Comparison of ENCODE assay signal across 11 cellular contexts in genomic region chr6:157510329-157511188, GRCh38.
A peak's percentile ranks its signal among the peaks of the same experiment; 100 is the strongest.
DNase-seq lines count a peak whose midpoint lies in the region; ATAC-seq and TF ChIP-seq lines count a peak whose summit lies in the region.
"Had no signal": no experiment of that assay in that cellular context is flagged by ENCODE, and none has a peak within 500 bp of the region (broad histone marks: within the 10 kb centered on the region; RNA-seq: fewer than 3 reads in every experiment).

No MANE protein-coding gene starts in this region.

- peaks cover 14% of the 10 kb centered on the region for H3K4me1 Mint-ChIP-seq in activated T-helper 2 cell treated with anti-CD3 and anti-CD28 coated beads, Interferon-gamma antibody, Interleukin-2, Interleukin-4, amounts not matched to agents 10 μg/mL and 5 μg/mL and 100 μg/mL, durations not matched to agents 14 hours and 24 hours and 36 hours (ENCODE audit: low read depth)
- H3K4me1 Mint-ChIP-seq in natural killer cell, result peaks cover 25 to 27% of the 10 kb centered on the region in 2 donors

- no peak for TF ChIP-seq CTCF in natural killer cell (IDR thresholded peaks at IDR 0.05)
- no peak for TF ChIP-seq CTCF in right atrium auricular region (IDR thresholded peaks at IDR 0.05)

- H3K36me3 Mint-ChIP-seq in activated T-helper 2 cell treated with anti-CD3 and anti-CD28 coated beads, Interferon-gamma antibody, Interleukin-2, Interleukin-4, amounts not matched to agents 10 μg/mL and 5 μg/mL and 100 μg/mL, durations not matched to agents 14 hours and 24 hours and 36 hours (ENCODE audit: low read depth), result peaks cover 31% of the 10 kb centered on the region
- peaks cover 13% of the 10 kb centered on the region for H3K36me3 Mint-ChIP-seq in natural killer cell

- H3K9me3 Mint-ChIP-seq in activated T-helper 2 cell treated with anti-CD3 and anti-CD28 coated beads, Interferon-gamma antibody, Interleukin-2, Interleukin-4, amounts not matched to agents 10 μg/mL and 5 μg/mL and 100 μg/mL, durations not matched to agents 14 hours and 24 hours and 36 hours, result peaks cover 30% of the 10 kb centered on the region
- H3K9me3 Mint-ChIP-seq in natural killer cell, result peaks cover 0 to 4% of the 10 kb centered on the region in 2 donors

- peak overlapping the region; percentile 52 for H3K4me3 Mint-ChIP-seq in activated T-helper 2 cell treated with anti-CD3 and anti-CD28 coated beads, Interferon-gamma antibody, Interleukin-2, Interleukin-4, amounts not matched to agents 10 μg/mL and 5 μg/mL and 100 μg/mL, durations not matched to agents 14 hours and 24 hours and 36 hours (ENCODE audit: low read depth)
- peak overlapping the region; percentile 92 for H3K4me3 Mint-ChIP-seq in natural killer cell

- peak overlapping the region; percentile 53 for H3K27ac Mint-ChIP-seq in activated T-helper 2 cell treated with anti-CD3 and anti-CD28 coated beads, Interferon-gamma antibody, Interleukin-2, Interleukin-4, amounts not matched to agents 10 μg/mL and 5 μg/mL and 100 μg/mL, durations not matched to agents 14 hours and 24 hours and 36 hours
- peak overlapping the region; percentile 78 to 80 for H3K27ac Mint-ChIP-seq in natural killer cell

- no peak overlapping the region for H3K4me3 ChIP-seq in right atrium auricular region

- intact Hi-C loops in activated T-helper 2 cell treated with anti-CD3 and anti-CD28 coated beads, Interferon-gamma antibody, Interleukin-2, Interleukin-4, amounts not matched to agents 10 μg/mL and 5 μg/mL and 100 μg/mL, durations not matched to agents 14 hours and 24 hours and 36 hours (cut with micrococcal nuclease), result no loop called here
- intact Hi-C loops in natural killer cell (cut with micrococcal nuclease), result no loop called here

- H3K27ac ChIP-seq in right atrium auricular region, result no peak overlapping the region
- H3K27ac ChIP-seq: KMS-11, upper lobe of left lung had no signal

- peak; percentile 35 to 64 (median 61) for ATAC-seq in natural killer cell

- H3K36me3 ChIP-seq in right atrium auricular region, result no peaks in the 10 kb centered on the region
- H3K36me3 ChIP-seq: upper lobe of left lung had no signal

- peaks cover 0 to 10% of the 10 kb centered on the region in 2 donors for H3K9me3 ChIP-seq in right atrium auricular region

- DNase-seq in GF-D8 (lab: John Stamatoyannopoulos, UW), result peak; percentile 68
- peak; percentile 56 to 66 for DNase-seq in Kasumi-1 (lab: John Stamatoyannopoulos, UW)
- DNase-seq in activated T-helper 2 cell treated with anti-CD3 and anti-CD28 coated beads, Interferon-gamma antibody, Interleukin-2, Interleukin-4, amounts not matched to agents 10 μg/mL and 5 μg/mL and 100 μg/mL, durations not matched to agents 14 hours and 24 hours and 36 hours (ENCODE audit: low spot score), result peak; percentile 19
- no peak for DNase-seq in natural killer cell
- no peak for DNase-seq in stimulated activated naive CD4-positive, alpha-beta T cell treated with Interleukin-2 at 50 U/mL for 16 hours (lab: John Stamatoyannopoulos, UW)
- no peak for DNase-seq in right atrium auricular region (ENCODE audit: low spot score)
- no peak for DNase-seq in nucleus accumbens (lab: John Stamatoyannopoulos, UW)
- no peak for DNase-seq in RPMI8226
- DNase-seq: NCI-H510A had no signal

- no peaks in the 10 kb centered on the region for H3K27me3 Mint-ChIP-seq in activated T-helper 2 cell treated with anti-CD3 and anti-CD28 coated beads, Interferon-gamma antibody, Interleukin-2, Interleukin-4, amounts not matched to agents 10 μg/mL and 5 μg/mL and 100 μg/mL, durations not matched to agents 14 hours and 24 hours and 36 hours (ENCODE audit: low read depth)
- no peaks in the 10 kb centered on the region for H3K27me3 Mint-ChIP-seq in natural killer cell (ENCODE audit: low read depth in 2 of 2)

- no peaks in the 10 kb centered on the region for H3K27me3 ChIP-seq in right atrium auricular region
- H3K27me3 ChIP-seq: upper lobe of left lung had no signal

- H3K4me1 ChIP-seq in right atrium auricular region, result no peaks in the 10 kb centered on the region
- H3K4me1 ChIP-seq: upper lobe of left lung had no signal

Comparison
In these comparisons a context has a peak if more than half of its experiments do, and no peak if none do; other contexts are left out.
1. DNase-seq: peak in GF-D8 (single experiment), Kasumi-1 (2 of 2) and activated T-helper 2 cell treated with anti-CD3 and anti-CD28 coated beads, Interferon-gamma antibody, Interleukin-2, Interleukin-4, amounts not matched to agents 10 μg/mL and 5 μg/mL and 100 μg/mL, durations not matched to agents 14 hours and 24 hours and 36 hours (single experiment); none in natural killer cell (single experiment), stimulated activated naive CD4-positive, alpha-beta T cell treated with Interleukin-2 at 50 U/mL for 16 hours (single experiment), right atrium auricular region (single experiment), nucleus accumbens (0 of 56) and RPMI8226 (single experiment).